Comparison of ENCODE assay signal across 2 cellular contexts in the genomic region with DNA sequence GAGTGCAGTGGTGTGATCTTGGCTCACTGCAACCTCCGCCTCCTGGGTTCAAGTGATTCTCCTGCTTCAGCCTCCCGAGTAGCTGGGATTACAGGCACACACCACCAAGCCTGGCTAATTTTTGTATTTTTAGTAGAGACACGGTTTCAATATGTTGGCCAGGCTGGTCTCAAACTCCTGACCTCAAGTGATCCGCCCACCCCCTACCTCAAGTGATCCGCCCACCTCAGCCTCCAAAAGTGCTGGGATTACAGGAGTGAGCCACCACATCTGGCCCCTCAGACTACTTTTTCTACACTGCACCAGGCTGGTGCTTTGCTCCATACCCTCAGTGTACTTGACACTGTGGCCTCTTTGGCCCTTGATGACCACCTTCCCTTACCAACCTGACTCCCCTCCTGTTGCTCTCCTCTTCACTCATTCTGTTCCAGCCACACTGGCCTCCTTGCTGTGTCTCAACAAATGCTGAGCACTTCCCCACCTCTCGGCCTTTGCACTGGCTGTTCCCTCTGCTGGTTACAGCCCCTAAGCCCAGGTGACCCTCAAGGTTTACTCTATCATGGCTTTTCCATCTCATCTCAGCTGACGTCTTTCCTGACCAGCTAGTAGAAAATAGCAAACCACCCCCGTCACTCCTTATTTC. TPM values are rescaled to one million over a fixed set of nuclear protein-coding genes. Genes with fewer than 3 reads are reported as not detected.
"Had no signal": no experiment of that assay in that cellular context is flagged by ENCODE, and none has a peak within 500 bp of the region (broad histone marks: within the 10 kb centered on the region; RNA-seq: fewer than 3 reads in every experiment).

No MANE protein-coding gene starts in this region.

RNA-seq across cellular contexts. Expression of gene INSYN1, which starts 39.9 kb away (rescaled TPM):
- total RNA-seq: mononuclear cell had no signal
- polyA plus RNA-seq: immature natural killer cell had no signal
